Comparison of ENCODE assay signal across 13 cellular contexts in genomic region chr20:25299801-25300200, GRCh38. TPM values are rescaled to one million over a fixed set of nuclear protein-coding genes. Genes with fewer than 3 reads are reported as not detected.
DNase-seq lines count a peak whose midpoint lies in the region; ATAC-seq and TF ChIP-seq lines count a peak whose summit lies in the region.
"Had no signal": no experiment of that assay in that cellular context is flagged by ENCODE, and none has a peak within 500 bp of the region (broad histone marks: within the 10 kb centered on the region; RNA-seq: fewer than 3 reads in every experiment).

No MANE protein-coding gene starts in this region.

- TF ChIP-seq CTCF in 22Rv1 (IDR thresholded peaks at IDR 0.05) (no peak), Caco-2 (IDR thresholded peaks at IDR 0.05; ENCODE audit: insufficient read depth in 1 of 2, low read depth in 1 of 2, low read length in 1 of 2, severe bottlenecking in 1 of 2, unreplicated experiment in 1 of 2) (no peak), RWPE1 (conservative IDR thresholded peaks at IDR 0.05; ENCODE audit: low read depth) (no peak), foreskin keratinocyte (conservative IDR thresholded peaks at IDR 0.05) (peak; percentile 15)

- peak overlapping the region; percentile 73 for H3K27ac Mint-ChIP-seq in Caco-2 (ENCODE audit: unreplicated experiment)
- H3K27ac Mint-ChIP-seq: memory B cell, T-helper 17 cell had no signal

- H3K36me3 Mint-ChIP-seq in Caco-2 (ENCODE audit: insufficient read depth, unreplicated experiment): peaks cover 78% of the 10 kb centered on the region
- H3K36me3 Mint-ChIP-seq: memory B cell had no signal

- H3K27ac ChIP-seq in 22Rv1 (peak overlapping the region; percentile 23; the same call in 1 of the 2 replicates), RWPE1 (peak overlapping the region; percentile 73), foreskin keratinocyte (no peak overlapping the region)

- no peak overlapping the region for H3K4me3 Mint-ChIP-seq in Caco-2 (ENCODE audit: unreplicated experiment)
- H3K4me3 Mint-ChIP-seq: central memory CD8-positive, alpha-beta T cell; memory B cell; T-helper 17 cell had no signal

- no peaks in the 10 kb centered on the region for H3K4me1 Mint-ChIP-seq in Caco-2 (ENCODE audit: low read depth, unreplicated experiment)
- H3K4me1 Mint-ChIP-seq: central memory CD8-positive, alpha-beta T cell; memory B cell had no signal

- H3K9me3 Mint-ChIP-seq in Caco-2 (ENCODE audit: unreplicated experiment): no peaks in the 10 kb centered on the region
- H3K9me3 Mint-ChIP-seq: central memory CD8-positive, alpha-beta T cell; memory B cell had no signal

- H3K4me1 ChIP-seq in Caco-2 (no peaks in the 10 kb centered on the region), foreskin keratinocyte (no peaks in the 10 kb centered on the region)

- POLR2A ChIA-PET in Caco-2 (lab: Charles Lee) (interaction anchor here (0.6 kb wide), 1 partner anchor 279 kb away, joined by 4 read pairs; no protein-coding TSS in a partner anchor), RWPE1 (lab: Yijun Ruan, JAX; ENCODE audit: low non-redundant PET) (no interaction called here)

- H3K36me3 ChIP-seq in Caco-2 (ENCODE audit: control insufficient read depth, insufficient read depth, low read length): peaks cover 7% of the 10 kb centered on the region

- no peaks in the 10 kb centered on the region for H3K27me3 Mint-ChIP-seq in Caco-2 (ENCODE audit: insufficient read depth, unreplicated experiment)
- H3K27me3 Mint-ChIP-seq: central memory CD8-positive, alpha-beta T cell; memory B cell; T-helper 17 cell had no signal

- intact Hi-C loops in Caco-2 (cut with micrococcal nuclease; ENCODE audit: unreplicated experiment): loop anchor here (10.0 kb wide), 1 partner anchor 275 kb away; no protein-coding TSS in a partner anchor

- DNase-seq in Caco-2: no peak
- DNase-seq in RWPE1 (ENCODE audit: low spot score): peak; percentile 32
- DNase-seq in foreskin keratinocyte: peak; percentile 31 to 54
- no peak for DNase-seq in NCI-H748 treated with DMSO at 0.1 percent for 48 hours (lab: John Stamatoyannopoulos, UW)
- DNase-seq in NCI-H345 treated with DMSO at 0.1 percent for 48 hours (lab: John Stamatoyannopoulos, UW; ENCODE audit: unreplicated experiment): no peak
- DNase-seq in globus pallidus (ENCODE audit: low spot score): no peak
- DNase-seq: activated CD8-positive, alpha-beta memory T cell treated with anti-CD3 and anti-CD28 coated beads for 24 hours; NCI-H524 treated with DMSO at 0.1 percent for 48 hours; T-helper 17 cell had no signal

- no peaks in the 10 kb centered on the region for H3K9me3 ChIP-seq in Caco-2

- ATAC-seq in foreskin keratinocyte (peak; percentile 38), HG02798 (IDR thresholded peaks at IDR 0.05; ENCODE audit: poor library complexity, unreplicated experiment) (no peak)
- ATAC-seq: T-helper 17 cell had no signal

- H3K27me3 ChIP-seq in Caco-2 (replicated peaks; ENCODE audit: control insufficient read depth, insufficient read depth, low read length): no peaks in the 10 kb centered on the region
- no peaks in the 10 kb centered on the region for H3K27me3 ChIP-seq in foreskin keratinocyte

- no TSS peak for BruUV-seq in Caco-2 (replicated peaks; lab: Mats Ljungman, UMichigan)

- CTCF ChIA-PET in Caco-2 (lab: Charles Lee): interaction anchor here (1.4 to 2.1 kb wide), 3 partner anchors 10 to 99 kb away, joined by 3 to 8 read pairs (median 6); no protein-coding TSS in a partner anchor
- CTCF ChIA-PET in RWPE1 (lab: Yijun Ruan, JAX): interaction anchor here (0.6 to 1.6 kb wide), 6 partner anchors 10 to 109 kb away, joined by 3 to 10 read pairs (median 4); no protein-coding TSS in a partner anchor

- H3K4me3 ChIP-seq in Caco-2 (ENCODE audit: low read depth, low read length): no peak overlapping the region

RNA-seq across cellular contexts. Expression of gene PYGB, which starts 51.9 kb away (rescaled TPM):
- 67.9 and 78.9 TPM in 2 replicates for total RNA-seq in Caco-2 (2022)
- 311 and 439 TPM in 2 replicates for total RNA-seq in foreskin keratinocyte
- polyA plus RNA-seq in foreskin keratinocyte: 196 and 255 TPM in 2 replicates

Comparison
In these comparisons a context has a peak if more than half of its experiments do, and no peak if none do; other contexts are left out.
1. DNase-seq: peak in RWPE1 (single experiment) and foreskin keratinocyte (2 of 2); none in Caco-2 (0 of 2), NCI-H748 treated with DMSO at 0.1 percent for 48 hours (single experiment), NCI-H345 treated with DMSO at 0.1 percent for 48 hours (single experiment) and globus pallidus (single experiment).